In genomic region chr5:142677212-142677611, GRCh38 we compare ENCODE assay signal across 13 cellular contexts. TPM values are rescaled to one million over a fixed set of nuclear protein-coding genes. Genes with fewer than 3 reads are reported as not detected.
"Had no signal": no experiment of that assay in that cellular context is flagged by ENCODE, and none has a peak within 500 bp of the region (broad histone marks: within the 10 kb centered on the region; RNA-seq: fewer than 3 reads in every experiment).

No MANE protein-coding gene starts in this region.

- H3K4me3 ChIP-seq: breast epithelium, colonic mucosa, hepatocyte, neural progenitor cell, pancreas, upper lobe of left lung had no signal

- DNase-seq: activated CD4-positive, alpha-beta T cell treated with anti-CD3 and anti-CD28 coated beads, Interleukin-2, amount 50 U/mL, for 4 hours; activated effector memory CD4-positive, alpha-beta T cell treated with anti-CD3 and anti-CD28 coated beads, Interleukin-2, amount 50 U/mL, for 16 hours; activated naive CD8-positive, alpha-beta T cell treated with anti-CD3 and anti-CD28 coated beads for 36 hours; activated T-cell treated with anti-CD3 and anti-CD28 coated beads, Interleukin-2, amount 50 U/mL, for 1 hour; aorta; colonic mucosa; effector CD4-positive, alpha-beta T cell; pancreas; T-helper 17 cell; upper lobe of left lung had no signal

- H3K27ac ChIP-seq: colonic mucosa, hepatocyte, neural progenitor cell, pancreas, upper lobe of left lung had no signal

- ATAC-seq: pancreas, T-helper 17 cell had no signal

RNA-seq across cellular contexts. Expression of gene FGF1, which starts 8.7 kb away (rescaled TPM):
- total RNA-seq: activated naive CD8-positive, alpha-beta T cell treated with anti-CD3 and anti-CD28 coated beads for 36 hours; T-helper 17 cell had no signal
